ENCODE assay signal across 1 cellular context in genomic region chr11:8328848-8329330, GRCh38.
A peak's percentile ranks its signal among the peaks of the same experiment; 100 is the strongest.
TF ChIP-seq lines count a peak whose summit lies in the region.

No MANE protein-coding gene starts in this region.

TF ChIP-seq in K562, 482 proteins besides CTCF, POLR2A, EP300 and RAD21 (continued from another document and continues in another):
- TF ChIP-seq FUS (optimal IDR thresholded peaks at IDR 0.05; ENCODE audit: low read depth, low read length): no peak
- TF ChIP-seq GTF2B (IDR thresholded peaks at IDR 0.05; ENCODE audit: extremely low read depth, insufficient read length): no peak
- TF ChIP-seq ZFP36 (IDR thresholded peaks at IDR 0.05; ENCODE audit: low read depth, low read length, partially characterized antibody): no peak
- peak; percentile 32; the same call in 1 of the 2 replicates for TF ChIP-seq SMC3 (conservative IDR thresholded peaks at IDR 0.05; ENCODE audit: insufficient read depth, low read depth, low read length)
- 0 out of 4 replicates have a peak, but pooled peaks of 1 of the 2 experiments have one; percentile 29 for TF ChIP-seq MAZ (CRISPR knock-in tag; conservative IDR thresholded peaks at IDR 0.05 in 1 of 2, IDR thresholded peaks at IDR 0.05 in 1 of 2)
- peak in 1 of 2 experiments; percentile 18; a peak in 1 of 4 replicates for TF ChIP-seq NRF1 (conservative IDR thresholded peaks at IDR 0.05 in 1 of 2, IDR thresholded peaks at IDR 0.05 in 1 of 2)
- no peak for TF ChIP-seq CREM (IDR thresholded peaks at IDR 0.05; ENCODE audit: low read depth)
- no peak for TF ChIP-seq HDGF (IDR thresholded peaks at IDR 0.05)
- TF ChIP-seq SIX5 (IDR thresholded peaks at IDR 0.05; ENCODE audit: borderline replicate concordance in 1 of 2, insufficient read depth in 1 of 2, low read depth in 1 of 2, low read length in 2 of 2): no peak
- TF ChIP-seq EWSR1 (IDR thresholded peaks at IDR 0.05; ENCODE audit: borderline replicate concordance, low read depth, partially characterized antibody): no peak
- TF ChIP-seq ZNF57 (CRISPR knock-in tag; IDR thresholded peaks at IDR 0.05): no peak
- TF ChIP-seq MYNN (IDR thresholded peaks at IDR 0.05): peak; percentile 31; the same call in 1 of the 2 replicates
- no peak for TF ChIP-seq MYNN (CRISPR knock-in tag; IDR thresholded peaks at IDR 0.05)
- no peak for TF ChIP-seq ILF3 (IDR thresholded peaks at IDR 0.05; ENCODE audit: borderline replicate concordance)
- TF ChIP-seq HLTF (IDR thresholded peaks at IDR 0.05): no peak
- TF ChIP-seq MEIS2 (IDR thresholded peaks at IDR 0.05; ENCODE audit: partially characterized antibody): peak; percentile 73
- no peak for TF ChIP-seq TOE1 (IDR thresholded peaks at IDR 0.05; ENCODE audit: borderline replicate concordance)
- no peak for TF ChIP-seq TOE1 (CRISPR knock-in tag; IDR thresholded peaks at IDR 0.05; ENCODE audit: borderline replicate concordance, low read depth)
- no peak for TF ChIP-seq RBM15 (IDR thresholded peaks at IDR 0.05; ENCODE audit: insufficient read depth, low read length)
- TF ChIP-seq ZSCAN29 (IDR thresholded peaks at IDR 0.05): no peak
- TF ChIP-seq TFAP4 (CRISPR knock-in tag; IDR thresholded peaks at IDR 0.05; ENCODE audit: borderline replicate concordance): peak; percentile 70; the same call in 1 of the 2 replicates
- no peak for TF ChIP-seq ERF (CRISPR knock-in tag; IDR thresholded peaks at IDR 0.05)
- TF ChIP-seq SRF (CRISPR knock-in tag; IDR thresholded peaks at IDR 0.05): 0 out of 4 replicates have a peak, but pooled peaks of 1 of the 2 experiments have one; percentile 23
- TF ChIP-seq LCOR (CRISPR knock-in tag; IDR thresholded peaks at IDR 0.05): peak; percentile 87
- no peak for TF ChIP-seq RBM14 (IDR thresholded peaks at IDR 0.05; ENCODE audit: borderline replicate concordance, insufficient read depth, low read depth, low read length)
- TF ChIP-seq MXI1 (IDR thresholded peaks at IDR 0.05; ENCODE audit: low read depth, low read length): no peak
- TF ChIP-seq THAP12 (CRISPR knock-in tag; IDR thresholded peaks at IDR 0.05): no peak
- peak; percentile 86 for TF ChIP-seq ZSCAN32 (CRISPR knock-in tag; IDR thresholded peaks at IDR 0.05)
- TF ChIP-seq CTCFL (IDR thresholded peaks at IDR 0.05; ENCODE audit: borderline replicate concordance, insufficient read depth, low read depth, low read length, poor library complexity, severe bottlenecking): peak; percentile 36
- TF ChIP-seq VEZF1 (CRISPR knock-in tag; IDR thresholded peaks at IDR 0.05): no peak
- no peak for TF ChIP-seq ZBTB11 (CRISPR knock-in tag; IDR thresholded peaks at IDR 0.05)
- TF ChIP-seq SMARCA4 (IDR thresholded peaks at IDR 0.05): peak; percentile 18; the same call in 1 of the 2 replicates
- TF ChIP-seq GATAD2B (IDR thresholded peaks at IDR 0.05; ENCODE audit: borderline replicate concordance): no peak
- no peak for TF ChIP-seq NUFIP1 (IDR thresholded peaks at IDR 0.05; ENCODE audit: partially characterized antibody)
- no peak; the same call in 1 of the 2 replicates for TF ChIP-seq ZNF511 (CRISPR knock-in tag; IDR thresholded peaks at IDR 0.05)
- TF ChIP-seq THRB (CRISPR knock-in tag; conservative IDR thresholded peaks at IDR 0.05): no peak
- TF ChIP-seq YY1 (IDR thresholded peaks at IDR 0.05; ENCODE audit: borderline replicate concordance in 1 of 3, control insufficient read depth in 1 of 3, extremely low read depth in 1 of 3, insufficient read depth in 3 of 3, insufficient read length in 1 of 3, insufficient replicate concordance in 2 of 3, low read depth in 1 of 3, low read length in 2 of 3): peak in 2 of 3 experiments; percentile 51 to 53
- TF ChIP-seq SOX6 (IDR thresholded peaks at IDR 0.05): peak; percentile 55
- TF ChIP-seq ARID1B (IDR thresholded peaks at IDR 0.05): 0 out of 2 replicates have a peak, but pooled peaks have one; percentile 12
- no peak for TF ChIP-seq AFF1 (IDR thresholded peaks at IDR 0.05; ENCODE audit: low read depth in 1 of 2, partially characterized antibody in 2 of 2)
- TF ChIP-seq THRA (IDR thresholded peaks at IDR 0.05): no peak
